In genomic region chr14:90487462-90487861, GRCh38 we compare ENCODE assay signal across 16 cellular contexts.
DNase-seq lines count a peak whose midpoint lies in the region; ATAC-seq, FAIRE-seq and TF ChIP-seq lines count a peak whose summit lies in the region.
"Had no signal": no experiment of that assay in that cellular context is flagged by ENCODE, and none has a peak within 500 bp of the region (broad histone marks: within the 10 kb centered on the region; RNA-seq: fewer than 3 reads in every experiment).

No MANE protein-coding gene starts in this region.

- no peak overlapping the region for H3K9ac ChIP-seq in H1 (replicated peaks in 1 of 4; ENCODE audit: extremely low read depth in 1 of 4, low read depth in 3 of 4, low read length in 3 of 4)
- no peak overlapping the region for H3K9ac ChIP-seq in parathyroid adenoma

- no peak for TF ChIP-seq CTCF in RWPE2 (IDR thresholded peaks at IDR 0.05; ENCODE audit: poor library complexity, severe bottlenecking)
- no peak for TF ChIP-seq CTCF in H1 (IDR thresholded peaks at IDR 0.05; ENCODE audit: control extremely low read depth in 1 of 3, insufficient read depth in 1 of 3, low read depth in 1 of 3, low read length in 3 of 3)
- TF ChIP-seq CTCF in parathyroid adenoma (IDR thresholded peaks at IDR 0.05), result no peak

- H3K4me1 Mint-ChIP-seq in activated naive CD8-positive, alpha-beta T cell treated with anti-CD3 and anti-CD28 coated beads, Interleukin-2, amount 50 U/mL, for 24 hours, result peaks cover 11% of the 10 kb centered on the region
- H3K4me1 Mint-ChIP-seq: IgD-negative memory B cell had no signal

- no peak overlapping the region for H3K4me2 ChIP-seq in H1 (ENCODE audit: insufficient read depth in 1 of 2, low read depth in 2 of 2, low read length in 2 of 2)
- no peak overlapping the region for H3K4me2 ChIP-seq in parathyroid adenoma (ENCODE audit: low read length)
- H3K4me2 ChIP-seq: GM23338 had no signal

- no peak overlapping the region for H3K27ac ChIP-seq in RWPE2 (ENCODE audit: poor library complexity, severe bottlenecking)
- no peak overlapping the region for H3K27ac ChIP-seq in H1 (ENCODE audit: low read depth, low read length)
- H3K27ac ChIP-seq in parathyroid adenoma, result peak overlapping the region; percentile 76

- no peaks in the 10 kb centered on the region for H3K27me3 Mint-ChIP-seq in activated naive CD8-positive, alpha-beta T cell treated with anti-CD3 and anti-CD28 coated beads, Interleukin-2, amount 50 U/mL, for 24 hours

- H3K27me3 ChIP-seq in RWPE2 (ENCODE audit: insufficient read depth, poor library complexity, severe bottlenecking), result no peaks in the 10 kb centered on the region
- H3K27me3 ChIP-seq in H1 (replicated peaks in 1 of 4; ENCODE audit: control insufficient read depth in 3 of 4, extremely low read depth in 1 of 4, insufficient read depth in 3 of 4, low read length in 3 of 4), result no peaks in the 10 kb centered on the region; a peak in 1 of 7 replicates
- no peaks in the 10 kb centered on the region for H3K27me3 ChIP-seq in parathyroid adenoma (ENCODE audit: control insufficient read depth, insufficient read depth, low read length)

- H3K79me1 ChIP-seq in H1 (ENCODE audit: low read depth, low read length), result no peaks in the 10 kb centered on the region

- H3K18ac ChIP-seq in H1 (ENCODE audit: extremely low read depth, low read length), result no peak overlapping the region

- H3K79me2 ChIP-seq in H1 (ENCODE audit: control insufficient read depth in 1 of 2, insufficient read depth in 2 of 2, low read length in 2 of 2) (no peaks in the 10 kb centered on the region), parathyroid adenoma (no peaks in the 10 kb centered on the region)

- H3K36me3 ChIP-seq in RWPE2 (ENCODE audit: low read depth), result no peaks in the 10 kb centered on the region
- H3K36me3 ChIP-seq in H1 (ENCODE audit: control insufficient read depth in 2 of 4, insufficient read depth in 4 of 4, low read length in 3 of 4), result no peaks in the 10 kb centered on the region
- no peaks in the 10 kb centered on the region for H3K36me3 ChIP-seq in parathyroid adenoma (ENCODE audit: control insufficient read depth, insufficient read depth, low read length)

- H3K56ac ChIP-seq in H1 (replicated peaks; ENCODE audit: insufficient read length, low read depth, low read length), result no peak overlapping the region

- no peak for FAIRE-seq in H1 (lab: Jason Lieb, UNC)
- FAIRE-seq: G401.6, HTR-8/SVneo had no signal

- POLR2A ChIA-PET in H1 (lab: Charles Lee; ENCODE audit: partially characterized antibody), result no interaction called here

- no peak overlapping the region for H2BK120ac ChIP-seq in H1 (replicated peaks; ENCODE audit: low read depth, low read length)

- H3K4me3 Mint-ChIP-seq in activated naive CD8-positive, alpha-beta T cell treated with anti-CD3 and anti-CD28 coated beads, Interleukin-2, amount 50 U/mL, for 24 hours, result no peak overlapping the region
- H3K4me3 Mint-ChIP-seq: CD4-positive, alpha-beta memory T cell; GM23338; IgD-negative memory B cell had no signal

- DNase-seq in D341Med (ENCODE audit: low spot score) (peak; percentile 25), RWPE2 (ENCODE audit: low spot score) (peak; percentile 28), H1 (ENCODE audit: low read depth in 1 of 2, low spot score in 2 of 2) (no peak), NCI-H187 (lab: John Stamatoyannopoulos, UW) (no peak)
- DNase-seq in activated naive CD8-positive, alpha-beta T cell treated with anti-CD3 and anti-CD28 coated beads, Interleukin-2, amount 50 U/mL, for 24 hours, result no peak
- DNase-seq: Caco-2; CD4-positive, alpha-beta memory T cell; Karpas-422; RPMI8226 had no signal

- H3K14ac ChIP-seq in H1 (ENCODE audit: insufficient read length), result no peak overlapping the region

- no peak overlapping the region for H2AFZ ChIP-seq in H1 (ENCODE audit: low read length)
- peak overlapping the region; percentile 72 for H2AFZ ChIP-seq in parathyroid adenoma
- H2AFZ ChIP-seq: GM23338 had no signal

- no peak overlapping the region for H2AK5ac ChIP-seq in H1 (ENCODE audit: low read depth, low read length)

- TF ChIP-seq RAD21 in H1 (IDR thresholded peaks at IDR 0.05 in 1 of 2, conservative IDR thresholded peaks at IDR 0.05 in 1 of 2; ENCODE audit: low read depth in 2 of 2, low read length in 2 of 2), result no peak

- H2BK5ac ChIP-seq in H1 (ENCODE audit: low read depth, low read length), result no peak overlapping the region

- H4K5ac ChIP-seq in H1 (ENCODE audit: insufficient read length, low read depth, low read length), result no peak overlapping the region

- no peak for ATAC-seq in RWPE2 (ENCODE audit: low read depth)
- ATAC-seq in HG02852 (IDR thresholded peaks at IDR 0.05; ENCODE audit: unreplicated experiment), result no peak
- ATAC-seq in activated naive CD8-positive, alpha-beta T cell treated with anti-CD3 and anti-CD28 coated beads, Interleukin-2, amount 50 U/mL, for 24 hours, result no peak
- ATAC-seq: HCT116 had no signal

- H3K23ac ChIP-seq in H1 (ENCODE audit: insufficient read length), result no peak overlapping the region

- no peaks in the 10 kb centered on the region for H3K4me1 ChIP-seq in RWPE2 (ENCODE audit: insufficient read depth, poor library complexity, severe bottlenecking)
- peaks cover 0 to 9% (median 6%) of the 10 kb centered on the region in 4 experiments; a peak in 6 of 7 replicates for H3K4me1 ChIP-seq in H1 (replicated peaks in 1 of 4; ENCODE audit: control insufficient read depth in 3 of 4, insufficient read depth in 4 of 4, low read length in 3 of 4)
- peaks cover 47% of the 10 kb centered on the region for H3K4me1 ChIP-seq in parathyroid adenoma

- peaks cover 4% of the 10 kb centered on the region; the same call in 1 of the 2 replicates for H3K23me2 ChIP-seq in H1 (ENCODE audit: low read depth, low read length)

- H4K91ac ChIP-seq in H1 (replicated peaks; ENCODE audit: insufficient read length, low read length), result no peak overlapping the region

- no peak for TF ChIP-seq POLR2A in H1 (IDR thresholded peaks at IDR 0.05; ENCODE audit: control extremely low read depth in 1 of 2, low read depth in 2 of 2, low read length in 2 of 2)

- H3K9me3 Mint-ChIP-seq in activated naive CD8-positive, alpha-beta T cell treated with anti-CD3 and anti-CD28 coated beads, Interleukin-2, amount 50 U/mL, for 24 hours, result no peaks in the 10 kb centered on the region
- H3K9me3 Mint-ChIP-seq: CD4-positive, alpha-beta memory T cell; GM23338 had no signal

- no peak overlapping the region for H2BK15ac ChIP-seq in H1 (ENCODE audit: low read length)

- H3K4ac ChIP-seq in H1 (replicated peaks; ENCODE audit: insufficient read length, low read depth, low read length), result no peak overlapping the region

- no peaks in the 10 kb centered on the region for H4K20me1 ChIP-seq in H1 (replicated peaks in 1 of 2; ENCODE audit: control insufficient read depth in 1 of 2, insufficient read depth in 2 of 2, low read length in 2 of 2)

- H3K27ac Mint-ChIP-seq in activated naive CD8-positive, alpha-beta T cell treated with anti-CD3 and anti-CD28 coated beads, Interleukin-2, amount 50 U/mL, for 24 hours, result no peak overlapping the region
- H3K27ac Mint-ChIP-seq: CD4-positive, alpha-beta memory T cell; GM23338; IgD-negative memory B cell had no signal

- H3K4me3 ChIP-seq in RWPE2 (ENCODE audit: severe bottlenecking) (no peak overlapping the region), H1 (ENCODE audit: extremely low read depth in 1 of 4, insufficient read depth in 2 of 4, low read depth in 3 of 4, low read length in 4 of 4) (no peak overlapping the region), parathyroid adenoma (ENCODE audit: low read depth, low read length) (no peak overlapping the region)
- H3K4me3 ChIP-seq: GM23338 had no signal

- no peaks in the 10 kb centered on the region for H3K36me3 Mint-ChIP-seq in activated naive CD8-positive, alpha-beta T cell treated with anti-CD3 and anti-CD28 coated beads, Interleukin-2, amount 50 U/mL, for 24 hours (ENCODE audit: low read depth)
- H3K36me3 Mint-ChIP-seq: CD4-positive, alpha-beta memory T cell; IgD-negative memory B cell had no signal

- TF ChIP-seq EP300 in H1 (IDR thresholded peaks at IDR 0.05; ENCODE audit: borderline replicate concordance in 1 of 2, low read depth in 2 of 2, low read length in 2 of 2), result no peak

- no peaks in the 10 kb centered on the region for H3K9me3 ChIP-seq in RWPE2 (ENCODE audit: severe bottlenecking)
- H3K9me3 ChIP-seq in H1 (ENCODE audit: insufficient read depth in 2 of 2, low read depth in 1 of 2, low read length in 1 of 2), result no peaks in the 10 kb centered on the region
- H3K9me3 ChIP-seq in parathyroid adenoma (ENCODE audit: control insufficient read depth, low read length), result no peaks in the 10 kb centered on the region
- H3K9me3 ChIP-seq: Caco-2 had no signal

- no peak overlapping the region for H4K8ac ChIP-seq in H1 (ENCODE audit: extremely low read depth, insufficient read depth, low read length)

- CTCF ChIA-PET in H1 (lab: Charles Lee; ENCODE audit: partially characterized antibody), result interaction anchor here (0.8 to 2.0 kb wide), 7 partner anchors 13 to 270 kb away, joined by 3 to 7 read pairs (median 3); no protein-coding TSS in a partner anchor

- H2BK20ac ChIP-seq in H1 (ENCODE audit: low read length), result no peak overlapping the region

- H2BK12ac ChIP-seq in H1 (ENCODE audit: low read depth, low read length), result peak overlapping the region; percentile 46; the same call in 1 of the 2 replicates

- WGBS in H1 (ENCODE audit: extremely low coverage in 1 of 2, insufficient coverage in 1 of 2, insufficient read length in 1 of 2, insufficient replicate concordance in 2 of 2, low coverage in 1 of 2, low lambda C conversion rate in 2 of 2, missing lambda C conversion rate in 1 of 2), 2 experiments, result 91% methylated on average over 4 of the region's 4 CpGs; no CpG with 5 or more reads in 1 of the 2 experiments

TF ChIP-seq in H1, 55 proteins besides CTCF, POLR2A, EP300 and RAD21:
- no peak for TF ChIP-seq NRF1 (IDR thresholded peaks at IDR 0.05; ENCODE audit: low read depth, low read length)
- no peak for TF ChIP-seq BCL11A (IDR thresholded peaks at IDR 0.05; ENCODE audit: low read depth in 2 of 2, low read length in 2 of 2)
- no peak for TF ChIP-seq ASH2L (IDR thresholded peaks at IDR 0.05; ENCODE audit: low read length)
- TF ChIP-seq RXRA (IDR thresholded peaks at IDR 0.05; ENCODE audit: insufficient read depth, low read depth, low read length), result no peak
- no peak for TF ChIP-seq POLR2AphosphoS5 (IDR thresholded peaks at IDR 0.05; ENCODE audit: low read depth, low read length)

Comparison
In these comparisons a context has a peak if more than half of its experiments do, and no peak if none do; other contexts are left out.
1. DNase-seq: peak in D341Med (single experiment) and RWPE2 (single experiment); none in H1 (0 of 2), activated naive CD8-positive, alpha-beta T cell treated with anti-CD3 and anti-CD28 coated beads, Interleukin-2, amount 50 U/mL, for 24 hours (single experiment) and NCI-H187 (0 of 2).